ENCODE assay signal across 1 cellular context in the genomic region with DNA sequence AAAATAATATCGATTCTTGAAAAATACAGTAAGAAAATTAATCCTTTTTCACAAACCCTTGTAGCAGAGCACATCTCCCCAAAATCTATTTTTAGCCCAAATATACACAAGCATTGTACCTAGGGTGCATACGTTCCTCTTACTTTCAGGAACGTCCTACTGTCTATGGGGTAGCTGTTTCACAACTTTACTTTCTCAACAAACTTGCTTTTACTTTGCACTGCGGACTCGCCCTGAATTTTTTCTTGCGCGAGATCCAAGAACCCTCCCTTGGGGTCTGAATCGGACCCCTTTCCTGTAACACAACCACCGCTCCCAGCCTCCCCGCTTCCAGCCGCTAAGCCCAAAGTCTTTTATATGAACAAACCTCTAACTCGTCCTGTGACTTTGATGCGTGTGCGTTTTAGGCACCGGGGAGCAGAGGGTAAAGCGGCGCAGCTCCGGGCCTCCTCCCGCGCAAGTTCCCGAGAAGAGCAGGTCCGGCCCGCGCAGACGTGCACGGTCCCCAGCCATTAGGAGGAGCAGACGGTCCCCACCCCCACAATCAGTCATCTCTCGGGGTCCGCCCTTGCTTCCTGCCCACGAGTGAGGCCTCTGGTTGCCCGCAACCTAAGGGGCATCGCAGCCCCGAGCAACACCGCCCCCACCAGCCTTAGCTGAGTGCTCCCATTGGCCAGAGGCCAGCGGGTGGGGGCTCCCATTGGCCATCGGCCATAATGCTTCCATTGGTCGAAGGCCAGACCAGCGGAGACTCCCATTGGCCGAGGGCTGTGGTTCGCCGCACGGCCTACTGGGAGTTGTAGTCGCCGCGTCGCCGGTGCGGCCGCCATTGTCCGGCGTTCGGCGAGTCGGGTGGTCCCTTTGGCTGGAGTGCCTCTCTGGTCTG.
TF ChIP-seq lines count a peak whose summit lies in the region.

TSS of gene ZNF8 (plus strand) at position 800 of the 886 bp plus-strand sequence. CDS start 127 bp downstream, outside the sequence.

TF ChIP-seq in HEK293, 187 proteins besides CTCF, POLR2A, EP300 and RAD21 (continued from another document and continues in another):
- TF ChIP-seq, protein P1, sequence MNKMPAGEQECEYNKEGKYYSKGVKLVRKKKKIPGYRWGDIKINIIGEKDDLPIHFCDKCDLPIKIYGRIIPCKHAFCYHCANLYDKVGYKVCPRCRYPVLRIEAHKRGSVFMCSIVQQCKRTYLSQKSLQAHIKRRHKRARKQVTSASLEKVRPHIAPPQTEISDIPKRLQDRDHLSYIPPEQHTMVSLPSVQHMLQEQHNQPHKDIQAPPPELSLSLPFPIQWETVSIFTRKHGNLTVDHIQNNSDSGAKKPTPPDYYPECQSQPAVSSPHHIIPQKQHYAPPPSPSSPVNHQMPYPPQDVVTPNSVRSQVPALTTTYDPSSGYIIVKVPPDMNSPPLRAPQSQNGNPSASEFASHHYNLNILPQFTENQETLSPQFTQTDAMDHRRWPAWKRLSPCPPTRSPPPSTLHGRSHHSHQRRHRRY (tag by site-specific recombination; IDR thresholded peaks at IDR 0.05) = no peak
- TF ChIP-seq REPIN1 (tag by site-specific recombination; IDR thresholded peaks at IDR 0.05; ENCODE audit: low read depth) (no peak), MYNN (tag by site-specific recombination; IDR thresholded peaks at IDR 0.05; ENCODE audit: borderline replicate concordance) (no peak), ZNF843 (tag by site-specific recombination; IDR thresholded peaks at IDR 0.05) (peak; percentile 37; the same call in 1 of the 2 replicates), ZNF23 (tag by site-specific recombination; IDR thresholded peaks at IDR 0.05; ENCODE audit: borderline replicate concordance) (no peak), PRDM4 (tag by site-specific recombination; IDR thresholded peaks at IDR 0.05) (no peak), YY2 (tag by site-specific recombination; IDR thresholded peaks at IDR 0.05) (peak; percentile 94), ZNF530 (tag by site-specific recombination; IDR thresholded peaks at IDR 0.05; ENCODE audit: low read depth) (no peak), ZNF354C (tag by site-specific recombination; IDR thresholded peaks at IDR 0.05; ENCODE audit: borderline replicate concordance, low read depth) (no peak), ZFP69B (tag by site-specific recombination; IDR thresholded peaks at IDR 0.05) (peak; percentile 88), ZNF792 (tag by site-specific recombination; IDR thresholded peaks at IDR 0.05) (no peak), ZNF548 (tag by site-specific recombination; IDR thresholded peaks at IDR 0.05) (no peak), ZNF624 (tag by site-specific recombination; IDR thresholded peaks at IDR 0.05) (no peak), ZNF670 (tag by site-specific recombination; IDR thresholded peaks at IDR 0.05; ENCODE audit: low read depth) (no peak), ZNF184 (tag by site-specific recombination; IDR thresholded peaks at IDR 0.05) (no peak), ZNF404 (tag by site-specific recombination; IDR thresholded peaks at IDR 0.05) (no peak), AEBP2 (tag by site-specific recombination; IDR thresholded peaks at IDR 0.05; ENCODE audit: borderline replicate concordance) (no peak), ZNF629 (tag by site-specific recombination; IDR thresholded peaks at IDR 0.05) (no peak), ZNF704 (tag by site-specific recombination; IDR thresholded peaks at IDR 0.05) (no peak), GLIS1 (tag by site-specific recombination; IDR thresholded peaks at IDR 0.05) (peak; percentile 68), TSHZ1 (tag by site-specific recombination; IDR thresholded peaks at IDR 0.05; ENCODE audit: borderline replicate concordance) (no peak), ZNF37A (tag by site-specific recombination; IDR thresholded peaks at IDR 0.05) (no peak), ZNF747 (tag by site-specific recombination; IDR thresholded peaks at IDR 0.05) (no peak), ZBTB48 (tag by site-specific recombination; IDR thresholded peaks at IDR 0.05) (peak; percentile 91), SP3 (tag by site-specific recombination; IDR thresholded peaks at IDR 0.05) (peak; percentile 88), ZNF785 (tag by site-specific recombination; IDR thresholded peaks at IDR 0.05) (no peak), KLF16 (tag by site-specific recombination; IDR thresholded peaks at IDR 0.05) (peak; percentile 40; the same call in 1 of the 2 replicates), ZNF426 (tag by site-specific recombination; IDR thresholded peaks at IDR 0.05) (no peak), ZNF2 (tag by site-specific recombination; IDR thresholded peaks at IDR 0.05) (no peak; the same call in 1 of the 2 replicates), ZNF830 (tag by site-specific recombination; IDR thresholded peaks at IDR 0.05; ENCODE audit: low read depth) (no peak), ZNF776 (tag by site-specific recombination; IDR thresholded peaks at IDR 0.05; ENCODE audit: borderline replicate concordance) (no peak), FEZF1 (tag by site-specific recombination; IDR thresholded peaks at IDR 0.05) (no peak), ZNF266 (tag by site-specific recombination; IDR thresholded peaks at IDR 0.05; ENCODE audit: low read depth) (no peak), ZNF239 (tag by site-specific recombination; IDR thresholded peaks at IDR 0.05) (no peak), ZBTB1 (tag by site-specific recombination; IDR thresholded peaks at IDR 0.05) (no peak), ZNF248 (tag by site-specific recombination; IDR thresholded peaks at IDR 0.05) (no peak), ZEB2 (tag by site-specific recombination; IDR thresholded peaks at IDR 0.05) (peak; percentile 58; the same call in 1 of the 2 replicates), SETDB1 (IDR thresholded peaks at IDR 0.05; ENCODE audit: insufficient read length, low read length) (no peak), GLI4 (tag by site-specific recombination; IDR thresholded peaks at IDR 0.05) (no peak), ZNF596 (tag by site-specific recombination; IDR thresholded peaks at IDR 0.05) (no peak), ZNF600 (tag by site-specific recombination; IDR thresholded peaks at IDR 0.05) (no peak; the same call in 1 of the 2 replicates), ZNF571 (tag by site-specific recombination; IDR thresholded peaks at IDR 0.05) (no peak), PBX3 (CRISPR knock-in tag; IDR thresholded peaks at IDR 0.05) (peak; percentile 94)
- TF ChIP-seq, protein P2, sequence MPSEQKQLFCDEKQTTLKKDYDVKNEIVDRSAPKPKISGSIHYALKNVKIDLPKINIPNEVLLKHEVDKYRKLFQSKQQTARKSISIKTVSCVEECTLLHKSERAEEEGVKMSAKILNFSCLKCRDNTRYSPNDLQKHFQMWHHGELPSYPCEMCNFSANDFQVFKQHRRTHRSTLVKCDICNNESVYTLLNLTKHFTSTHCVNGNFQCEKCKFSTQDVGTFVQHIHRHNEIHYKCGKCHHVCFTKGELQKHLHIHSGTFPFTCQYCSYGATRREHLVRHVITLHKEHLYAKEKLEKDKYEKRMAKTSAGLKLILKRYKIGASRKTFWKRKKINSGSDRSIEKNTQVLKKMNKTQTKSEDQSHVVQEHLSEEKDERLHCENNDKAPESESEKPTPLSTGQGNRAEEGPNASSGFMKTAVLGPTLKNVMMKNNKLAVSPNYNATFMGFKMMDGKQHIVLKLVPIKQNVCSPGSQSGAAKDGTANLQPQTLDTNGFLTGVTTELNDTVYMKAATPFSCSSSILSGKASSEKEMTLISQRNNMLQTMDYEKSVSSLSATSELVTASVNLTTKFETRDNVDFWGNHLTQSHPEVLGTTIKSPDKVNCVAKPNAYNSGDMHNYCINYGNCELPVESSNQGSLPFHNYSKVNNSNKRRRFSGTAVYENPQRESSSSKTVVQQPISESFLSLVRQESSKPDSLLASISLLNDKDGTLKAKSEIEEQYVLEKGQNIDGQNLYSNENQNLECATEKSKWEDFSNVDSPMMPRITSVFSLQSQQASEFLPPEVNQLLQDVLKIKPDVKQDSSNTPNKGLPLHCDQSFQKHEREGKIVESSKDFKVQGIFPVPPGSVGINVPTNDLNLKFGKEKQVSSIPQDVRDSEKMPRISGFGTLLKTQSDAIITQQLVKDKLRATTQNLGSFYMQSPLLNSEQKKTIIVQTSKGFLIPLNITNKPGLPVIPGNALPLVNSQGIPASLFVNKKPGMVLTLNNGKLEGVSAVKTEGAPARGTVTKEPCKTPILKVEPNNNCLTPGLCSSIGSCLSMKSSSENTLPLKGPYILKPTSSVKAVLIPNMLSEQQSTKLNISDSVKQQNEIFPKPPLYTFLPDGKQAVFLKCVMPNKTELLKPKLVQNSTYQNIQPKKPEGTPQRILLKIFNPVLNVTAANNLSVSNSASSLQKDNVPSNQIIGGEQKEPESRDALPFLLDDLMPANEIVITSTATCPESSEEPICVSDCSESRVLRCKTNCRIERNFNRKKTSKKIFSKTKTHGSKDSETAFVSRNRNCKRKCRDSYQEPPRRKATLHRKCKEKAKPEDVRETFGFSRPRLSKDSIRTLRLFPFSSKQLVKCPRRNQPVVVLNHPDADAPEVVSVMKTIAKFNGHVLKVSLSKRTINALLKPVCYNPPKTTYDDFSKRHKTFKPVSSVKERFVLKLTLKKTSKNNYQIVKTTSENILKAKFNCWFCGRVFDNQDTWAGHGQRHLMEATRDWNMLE (tag by site-specific recombination; conservative IDR thresholded peaks at IDR 0.05; ENCODE audit: low read depth) = peak; percentile 13; the same call in 1 of the 2 replicates
- TF ChIP-seq, protein P3, sequence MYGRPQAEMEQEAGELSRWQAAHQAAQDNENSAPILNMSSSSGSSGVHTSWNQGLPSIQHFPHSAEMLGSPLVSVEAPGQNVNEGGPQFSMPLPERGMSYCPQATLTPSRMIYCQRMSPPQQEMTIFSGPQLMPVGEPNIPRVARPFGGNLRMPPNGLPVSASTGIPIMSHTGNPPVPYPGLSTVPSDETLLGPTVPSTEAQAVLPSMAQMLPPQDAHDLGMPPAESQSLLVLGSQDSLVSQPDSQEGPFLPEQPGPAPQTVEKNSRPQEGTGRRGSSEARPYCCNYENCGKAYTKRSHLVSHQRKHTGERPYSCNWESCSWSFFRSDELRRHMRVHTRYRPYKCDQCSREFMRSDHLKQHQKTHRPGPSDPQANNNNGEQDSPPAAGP (tag by site-specific recombination; IDR thresholded peaks at IDR 0.05) = peak; percentile 23; the same call in 1 of the 2 replicates
